ENCODE assay signal across 1 cellular context in genomic region chr2:64749446-64749845, GRCh38.
TF ChIP-seq lines count a peak whose summit lies in the region.

No MANE protein-coding gene starts in this region.

TF ChIP-seq in H1, 55 proteins besides CTCF, POLR2A, EP300 and RAD21 (continued from another document):
- TF ChIP-seq KDM1A (IDR thresholded peaks at IDR 0.05; ENCODE audit: borderline replicate concordance, low read length) (no peak), RNF2 (IDR thresholded peaks at IDR 0.05; ENCODE audit: borderline replicate concordance, low read depth, low read length, missing control alignments, poor library complexity, severe bottlenecking) (no peak), CBX8 (IDR thresholded peaks at IDR 0.05; ENCODE audit: borderline replicate concordance, low read depth, low read length) (no peak), TCF12 (IDR thresholded peaks at IDR 0.05; ENCODE audit: low read depth, low read length) (no peak)
